Comparison of ENCODE assay signal across 20 cellular contexts in the genomic region with DNA sequence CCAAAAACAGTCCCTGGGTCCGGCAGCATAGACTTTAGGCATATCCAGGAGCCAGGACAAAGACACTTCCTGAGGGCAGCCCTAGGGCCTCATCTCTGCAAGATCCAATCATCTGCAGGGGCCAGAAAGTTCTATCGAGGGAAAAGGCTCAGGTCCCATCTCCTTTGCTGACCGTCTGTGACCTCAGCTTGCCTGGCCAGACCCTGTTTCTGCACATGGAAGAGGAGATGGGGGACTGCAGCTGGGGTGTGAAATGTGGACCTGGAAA. TPM values are rescaled to one million over a fixed set of nuclear protein-coding genes. Genes with fewer than 3 reads are reported as not detected.
A peak's percentile ranks its signal among the peaks of the same experiment; 100 is the strongest.
DNase-seq lines count a peak whose midpoint lies in the region; FAIRE-seq and TF ChIP-seq lines count a peak whose summit lies in the region.
"Had no signal": no experiment of that assay in that cellular context is flagged by ENCODE, and none has a peak within 500 bp of the region (broad histone marks: within the 10 kb centered on the region; RNA-seq: fewer than 3 reads in every experiment).

No MANE protein-coding gene starts in this region.

- H2BK5ac ChIP-seq in H1 (ENCODE audit: low read depth, low read length) (no peak overlapping the region), neuronal stem cell (ENCODE audit: low read length) (no peak overlapping the region)

- H2AK5ac ChIP-seq in H1 (ENCODE audit: low read depth, low read length) (no peak overlapping the region), neuronal stem cell (ENCODE audit: low read depth, low read length) (peak overlapping the region; percentile 17)

- no peak overlapping the region for H2BK120ac ChIP-seq in H1 (replicated peaks; ENCODE audit: low read depth, low read length)
- H2BK120ac ChIP-seq in neuronal stem cell (ENCODE audit: low read depth, low read length): peak overlapping the region; percentile 52

- H3K9ac ChIP-seq in H1 (replicated peaks in 1 of 4; ENCODE audit: extremely low read depth in 1 of 4, low read depth in 3 of 4, low read length in 3 of 4): no peak overlapping the region
- H3K9ac ChIP-seq in neuronal stem cell (ENCODE audit: low read depth, low read length, poor library complexity): no peak overlapping the region
- H3K9ac ChIP-seq: GM23248 had no signal

- DNase-seq in H7 (peak; percentile 8), H1 (ENCODE audit: low read depth in 1 of 2, low spot score in 2 of 2) (no peak), neuronal stem cell (ENCODE audit: low spot score) (no peak), MV-4-11 (lab: John Stamatoyannopoulos, UW) (no peak), SW 1271 (lab: John Stamatoyannopoulos, UW) (no peak), COLO829 (ENCODE audit: low spot score) (no peak)
- DNase-seq: C1 segment of cervical spinal cord; CD4-positive, alpha-beta memory T cell; DMS153; DND-41; GM23248; HFFc6 had no signal

- H3K23ac ChIP-seq in H1 (ENCODE audit: insufficient read length) (no peak overlapping the region), neuronal stem cell (ENCODE audit: low read depth, low read length, poor library complexity) (no peak overlapping the region)

- no peak for TF ChIP-seq POLR2A in H1 (IDR thresholded peaks at IDR 0.05; ENCODE audit: control extremely low read depth in 1 of 2, low read depth in 2 of 2, low read length in 2 of 2)

- no peak overlapping the region for H2BK20ac ChIP-seq in H1 (ENCODE audit: low read length)

- no peaks in the 10 kb centered on the region for H3K79me1 ChIP-seq in H1 (ENCODE audit: low read depth, low read length)
- no peaks in the 10 kb centered on the region for H3K79me1 ChIP-seq in neuronal stem cell (ENCODE audit: low read depth, low read length)

- H3K23me2 ChIP-seq in H1 (ENCODE audit: low read depth, low read length): no peaks in the 10 kb centered on the region

- H2AFZ ChIP-seq in H1 (ENCODE audit: low read length) (no peak overlapping the region), neuronal stem cell (ENCODE audit: low read length) (no peak overlapping the region)
- H2AFZ ChIP-seq: GM23248 had no signal

- H4K8ac ChIP-seq in H1 (ENCODE audit: extremely low read depth, insufficient read depth, low read length): no peak overlapping the region
- H4K8ac ChIP-seq in neuronal stem cell (ENCODE audit: low read depth, low read length): no peak overlapping the region

- no peak overlapping the region for H4K5ac ChIP-seq in H1 (ENCODE audit: insufficient read length, low read depth, low read length)

- H3K36me3 ChIP-seq in H7 (replicated peaks; ENCODE audit: control insufficient read depth, insufficient read depth, low read length) (no peaks in the 10 kb centered on the region), H1 (ENCODE audit: control insufficient read depth in 2 of 4, insufficient read depth in 4 of 4, low read length in 3 of 4) (no peaks in the 10 kb centered on the region), neuronal stem cell (replicated peaks in 1 of 2; ENCODE audit: control insufficient read depth in 2 of 2, insufficient read depth in 2 of 2, low read length in 2 of 2) (no peaks in the 10 kb centered on the region)
- H3K36me3 ChIP-seq: HAP-1 had no signal

- no peaks in the 10 kb centered on the region for H3K79me2 ChIP-seq in H1 (ENCODE audit: control insufficient read depth in 1 of 2, insufficient read depth in 2 of 2, low read length in 2 of 2)

- H3K9me3 ChIP-seq in H1 (ENCODE audit: insufficient read depth in 2 of 2, low read depth in 1 of 2, low read length in 1 of 2) (no peaks in the 10 kb centered on the region), neuronal stem cell (replicated peaks in 1 of 2; ENCODE audit: control insufficient read depth in 2 of 2, insufficient read depth in 1 of 2, low read depth in 1 of 2, low read length in 2 of 2) (no peaks in the 10 kb centered on the region)
- H3K9me3 ChIP-seq: Caco-2 had no signal

- H3K4me2 ChIP-seq in H1 (ENCODE audit: insufficient read depth in 1 of 2, low read depth in 2 of 2, low read length in 2 of 2): no peak overlapping the region
- no peak overlapping the region for H3K4me2 ChIP-seq in neuronal stem cell (ENCODE audit: insufficient read depth, low read length, poor library complexity, severe bottlenecking)

- H4K91ac ChIP-seq in H1 (replicated peaks; ENCODE audit: insufficient read length, low read length) (peak overlapping the region; percentile 62), neuronal stem cell (ENCODE audit: low read depth, low read length, poor library complexity) (no peak overlapping the region)

- no peak overlapping the region for H3K27ac ChIP-seq in H1 (ENCODE audit: low read depth, low read length)
- no peak overlapping the region for H3K27ac ChIP-seq in neuronal stem cell (replicated peaks; ENCODE audit: low read length)
- H3K27ac ChIP-seq: GM23248 had no signal

- CTCF ChIA-PET in H1 (lab: Charles Lee; ENCODE audit: partially characterized antibody): interaction anchor here (1.2 to 2.6 kb wide), 3 partner anchors 14 to 271 kb away, joined by 3 to 6 read pairs (median 5); no protein-coding TSS in a partner anchor

- H4K20me1 ChIP-seq in H1 (replicated peaks in 1 of 2; ENCODE audit: control insufficient read depth in 1 of 2, insufficient read depth in 2 of 2, low read length in 2 of 2): no peaks in the 10 kb centered on the region

- no peak overlapping the region for H3K56ac ChIP-seq in H1 (replicated peaks; ENCODE audit: insufficient read length, low read depth, low read length)

- 91% methylated on average over 3 of the region's 3 CpGs; no CpG with 5 or more reads in 1 of the 2 experiments for WGBS in H1 (ENCODE audit: extremely low coverage in 1 of 2, insufficient coverage in 1 of 2, insufficient read length in 1 of 2, insufficient replicate concordance in 2 of 2, low coverage in 1 of 2, low lambda C conversion rate in 2 of 2, missing lambda C conversion rate in 1 of 2), 2 experiments
- WGBS in neuronal stem cell (ENCODE audit: extremely low coverage in 2 of 2, insufficient read length in 2 of 2, insufficient replicate concordance in 1 of 2), 2 donors: no CpG with 5 or more reads among the region's 3 CpGs

- no peak for TF ChIP-seq CTCF in H1 (IDR thresholded peaks at IDR 0.05; ENCODE audit: control extremely low read depth in 1 of 3, insufficient read depth in 1 of 3, low read depth in 1 of 3, low read length in 3 of 3)

- no peak for TF ChIP-seq EP300 in H1 (IDR thresholded peaks at IDR 0.05; ENCODE audit: borderline replicate concordance in 1 of 2, low read depth in 2 of 2, low read length in 2 of 2)

- no peak overlapping the region for H2BK12ac ChIP-seq in H1 (ENCODE audit: low read depth, low read length)
- no peak overlapping the region for H2BK12ac ChIP-seq in neuronal stem cell (ENCODE audit: low read length)

- H2BK15ac ChIP-seq in H1 (ENCODE audit: low read length) (no peak overlapping the region), neuronal stem cell (ENCODE audit: low read length) (peak overlapping the region; percentile 56)

- POLR2A ChIA-PET in H1 (lab: Charles Lee; ENCODE audit: partially characterized antibody): no interaction called here

- H3K18ac ChIP-seq in H1 (ENCODE audit: extremely low read depth, low read length) (no peak overlapping the region), neuronal stem cell (ENCODE audit: low read length) (peak overlapping the region; percentile 95)

- H3K4me3 ChIP-seq in H7 (ENCODE audit: insufficient read depth, low read depth, low read length) (no peak overlapping the region), H1 (ENCODE audit: extremely low read depth in 1 of 4, insufficient read depth in 2 of 4, low read depth in 3 of 4, low read length in 4 of 4) (no peak overlapping the region), neuronal stem cell (ENCODE audit: low read length in 2 of 2) (no peak overlapping the region)
- H3K4me3 ChIP-seq: GM23248, HAP-1 had no signal

- TF ChIP-seq RAD21 in H1 (IDR thresholded peaks at IDR 0.05 in 1 of 2, conservative IDR thresholded peaks at IDR 0.05 in 1 of 2; ENCODE audit: low read depth in 2 of 2, low read length in 2 of 2): no peak

- FAIRE-seq in H1 (lab: Jason Lieb, UNC): no peak
- FAIRE-seq: G401.6, GM12892 had no signal

- H3K27me3 ChIP-seq in H7 (ENCODE audit: control insufficient read depth, insufficient read depth, low read length) (no peaks in the 10 kb centered on the region; the same call in 1 of the 2 replicates), H1 (replicated peaks in 1 of 4; ENCODE audit: control insufficient read depth in 3 of 4, extremely low read depth in 1 of 4, insufficient read depth in 3 of 4, low read length in 3 of 4) (no peaks in the 10 kb centered on the region; a peak in 2 of 7 replicates), neuronal stem cell (ENCODE audit: control insufficient read depth in 3 of 3, insufficient read depth in 3 of 3, low read depth in 1 of 3, low read length in 3 of 3) (no peaks in the 10 kb centered on the region)

- H3K4me1 ChIP-seq in H1 (replicated peaks in 1 of 4; ENCODE audit: control insufficient read depth in 3 of 4, insufficient read depth in 4 of 4, low read length in 3 of 4) (peaks cover 0 to 18% (median 11%) of the 10 kb centered on the region in 4 experiments; a peak in 4 of 7 replicates), neuronal stem cell (ENCODE audit: control insufficient read depth in 2 of 2, insufficient read depth in 1 of 2, low read depth in 1 of 2, low read length in 2 of 2) (peaks cover 0 to 17% of the 10 kb centered on the region in 2 donors)
- H3K4me1 ChIP-seq: Caco-2, HAP-1 had no signal

- no peak overlapping the region for H3K14ac ChIP-seq in H1 (ENCODE audit: insufficient read length)
- no peak overlapping the region for H3K14ac ChIP-seq in neuronal stem cell (ENCODE audit: low read length)

- H3K4ac ChIP-seq in H1 (replicated peaks; ENCODE audit: insufficient read length, low read depth, low read length) (no peak overlapping the region), neuronal stem cell (ENCODE audit: low read length) (no peak overlapping the region)

TF ChIP-seq in H1, 55 proteins besides CTCF, POLR2A, EP300 and RAD21 (continues in another document):
- TF ChIP-seq KDM5A (IDR thresholded peaks at IDR 0.05; ENCODE audit: low read length): no peak
- no peak for TF ChIP-seq JUND (IDR thresholded peaks at IDR 0.05; ENCODE audit: low read length)
- no peak for TF ChIP-seq NRF1 (IDR thresholded peaks at IDR 0.05; ENCODE audit: low read depth, low read length)

RNA-seq across cellular contexts. Expression of a gene that starts 51.0 kb away (rescaled TPM):
- not detected in 2 replicates for total RNA-seq in H7 (2014; rRNA removed; shearing (Covaris generic))
- not detected in 2 replicates for total RNA-seq in H1 (2021; fragmentation: NEBNext Ultra II Directional; extraction: Animal tissue kit (Norgen Biotek cat#: 25700))
- not detected in 2 replicates for polyA plus RNA-seq in H1 (2011; rRNA removed)
- not detected for polyA plus RNA-seq in H1 (2011; cell fraction: cytosol; rRNA removed)
- not detected for polyA plus RNA-seq in H1 (2011; cell fraction: nucleus; rRNA removed)
- polyA plus RNA-seq in H1 (2012, experiment 1 of 2): not detected in 4 replicates
- polyA plus RNA-seq in H1 (2012, experiment 2 of 2): not detected
- not detected for polyA plus RNA-seq in H1 (2013, experiment 1 of 2)
- not detected for polyA plus RNA-seq in H1 (2013, experiment 2 of 2)
- polyA minus RNA-seq in H1 (2011; rRNA and poly(A)+ RNA removed): not detected in 2 replicates
- not detected for polyA minus RNA-seq in H1 (2011; cell fraction: cytosol; rRNA and poly(A)+ RNA removed)
- not detected for polyA minus RNA-seq in H1 (2011; cell fraction: nucleus; rRNA and poly(A)+ RNA removed)
- not detected for polyA plus RNA-seq in neuronal stem cell (2013, experiment 1 of 2)
- polyA plus RNA-seq in neuronal stem cell (2013, experiment 2 of 2): not detected
- total RNA-seq: A172, A673, Caco-2, GM23248, H4, HFFc6 had no signal
- polyA plus RNA-seq: BJ, GM23248 had no signal
